ENCODE assay signal across 4 cellular contexts in the genomic region with DNA sequence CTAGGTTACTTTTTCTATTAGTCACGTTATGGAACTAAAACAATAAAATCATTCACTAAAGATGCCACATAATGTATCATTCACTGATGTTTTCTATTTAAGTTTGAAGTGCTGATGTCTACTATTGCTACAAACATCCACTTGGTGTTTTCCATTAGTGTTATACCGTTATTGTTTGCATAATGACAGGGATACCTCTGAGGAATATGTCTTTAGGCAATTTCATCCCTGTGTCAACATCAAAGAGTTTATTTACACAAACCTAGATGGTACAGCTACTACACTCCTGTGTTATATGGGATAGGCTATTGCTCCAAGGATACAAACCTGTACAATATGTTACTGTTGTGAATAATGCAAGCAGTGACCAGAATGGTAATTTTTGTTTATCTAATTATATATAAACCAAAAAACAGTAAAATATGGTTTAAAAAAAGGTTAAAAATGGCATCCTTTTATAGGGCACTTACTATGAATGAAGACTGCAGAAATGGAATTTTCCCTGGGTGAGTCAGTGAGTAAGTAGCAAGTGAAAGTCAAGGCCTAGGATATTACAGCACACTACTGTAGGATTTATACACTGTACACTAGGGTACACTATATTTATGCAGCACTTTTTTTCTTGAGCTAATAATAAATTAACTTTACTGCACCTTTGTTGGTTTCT. TPM values are rescaled to one million over a fixed set of nuclear protein-coding genes. Genes with fewer than 3 reads are reported as not detected.
"Had no signal": no experiment of that assay in that cellular context is flagged by ENCODE, and none has a peak within 500 bp of the region (broad histone marks: within the 10 kb centered on the region; RNA-seq: fewer than 3 reads in every experiment).

No MANE protein-coding gene starts in this region.

RNA-seq across cellular contexts. Expression of a gene that starts 3.9 kb away (rescaled TPM):
- polyA plus RNA-seq: endothelial cell of umbilical vein, smooth muscle cell had no signal

RNA-seq across cellular contexts. Expression of a gene that starts 13.4 kb away (rescaled TPM):
- polyA plus RNA-seq: endothelial cell of umbilical vein, smooth muscle cell had no signal

RNA-seq across cellular contexts. Expression of a gene that starts 19.3 kb away (rescaled TPM):
- polyA plus RNA-seq: endothelial cell of umbilical vein, right cardiac atrium, smooth muscle cell had no signal

RNA-seq across cellular contexts. Expression of a gene that starts 30.2 kb away (rescaled TPM):
- polyA plus RNA-seq: endothelial cell of umbilical vein, heart right ventricle, right cardiac atrium, smooth muscle cell had no signal

RNA-seq across cellular contexts. Expression of a gene that starts 49.9 kb away (rescaled TPM):
- polyA plus RNA-seq: endothelial cell of umbilical vein, smooth muscle cell had no signal
